Comparison of ENCODE assay signal across 8 cellular contexts in the genomic region with DNA sequence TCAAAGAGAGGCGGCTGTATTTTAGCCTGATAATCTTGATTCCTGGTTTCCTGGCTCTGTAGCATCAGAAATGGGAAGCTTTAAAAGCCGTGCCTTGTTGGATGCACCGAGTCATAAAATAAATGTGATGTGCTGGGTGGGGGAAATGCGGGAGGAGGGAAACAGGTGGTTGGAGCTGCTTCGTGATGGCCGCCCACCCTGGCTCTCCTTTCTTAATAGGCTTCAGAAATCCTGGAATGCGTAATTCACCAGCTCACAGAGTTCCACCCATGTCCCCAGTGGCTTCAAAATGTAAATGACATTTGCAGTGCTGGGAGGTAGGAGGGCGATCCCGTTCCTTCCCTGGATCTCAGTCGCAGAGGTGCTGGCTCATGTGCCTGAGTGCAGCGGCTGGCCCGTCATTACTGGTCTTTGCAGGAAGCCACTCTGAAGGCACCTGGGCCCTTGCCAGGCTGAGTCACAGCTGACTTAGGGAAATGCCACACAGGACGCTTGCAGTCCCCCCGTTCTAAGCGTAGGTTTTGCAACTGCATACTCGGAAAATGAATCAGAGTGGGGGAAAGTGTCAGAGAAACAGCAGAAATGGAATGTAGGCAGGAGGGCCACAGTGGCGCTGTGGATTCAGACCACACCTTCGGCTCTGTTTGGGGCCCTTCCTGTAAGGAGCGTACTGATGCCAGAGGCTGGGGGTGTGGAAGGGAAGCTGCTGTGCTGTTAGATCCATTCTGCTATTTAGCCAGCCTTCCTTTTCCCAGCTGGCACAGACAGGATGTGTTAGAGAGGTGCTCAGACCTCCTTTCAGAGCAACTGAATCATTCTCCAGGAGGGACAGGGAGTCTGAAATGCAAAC. TPM values are rescaled to one million over a fixed set of nuclear protein-coding genes. Genes with fewer than 3 reads are reported as not detected.
A peak's percentile ranks its signal among the peaks of the same experiment; 100 is the strongest.
DNase-seq lines count a peak whose midpoint lies in the region; ATAC-seq and TF ChIP-seq lines count a peak whose summit lies in the region.

No MANE protein-coding gene starts in this region.

- intact Hi-C loops in PC-3 (cut with micrococcal nuclease), result loop anchor here (1.0 to 10.0 kb wide), 8 partner anchors 14 to 200 kb away; no protein-coding TSS in a partner anchor

- no peak overlapping the region for H3K27ac Mint-ChIP-seq in neural progenitor cell

- no peaks in the 10 kb centered on the region for H3K9me3 ChIP-seq in PC-3 (ENCODE audit: low read length)
- no peaks in the 10 kb centered on the region for H3K9me3 ChIP-seq in neural progenitor cell (ENCODE audit: low read depth)
- H3K9me3 ChIP-seq in subcutaneous abdominal adipose tissue (ENCODE audit: control insufficient read depth in 5 of 5, low read length in 5 of 5), result no peaks in the 10 kb centered on the region

- peaks cover 70% of the 10 kb centered on the region for H3K4me1 ChIP-seq in PC-3 (ENCODE audit: insufficient read depth, low read length)
- H3K4me1 ChIP-seq in neural progenitor cell, result peaks cover 40% of the 10 kb centered on the region
- H3K4me1 ChIP-seq in subcutaneous abdominal adipose tissue (ENCODE audit: control insufficient read depth in 5 of 5, insufficient read depth in 5 of 5, low read length in 5 of 5), result peaks cover 20 to 48% (median 37%) of the 10 kb centered on the region in 5 donors

- TSS peak; percentile 90 for BruUV-seq in PC-3 (replicated peaks; lab: Mats Ljungman, UMichigan)

- peaks cover 11% of the 10 kb centered on the region for H3K27me3 Mint-ChIP-seq in neural progenitor cell (ENCODE audit: insufficient read depth, low read depth)

- H3K9me2 ChIP-seq in PC-3 (replicated peaks; ENCODE audit: low read length), result no peaks in the 10 kb centered on the region

- no peaks in the 10 kb centered on the region for H3K9me3 Mint-ChIP-seq in neural progenitor cell

- H3K4me2 ChIP-seq in PC-3 (ENCODE audit: low read length) (peak overlapping the region; percentile 87), neural progenitor cell (peak overlapping the region; percentile 19)

- H3K4me3 Mint-ChIP-seq in neural progenitor cell, result no peak overlapping the region

- TF ChIP-seq CTCF in AG09319 (IDR thresholded peaks at IDR 0.05; ENCODE audit: low read depth, low read length) (no peak; the same call in 1 of the 2 replicates), PC-3 (conservative IDR thresholded peaks at IDR 0.05; ENCODE audit: low read depth, low read length) (peak; percentile 20; the same call in 1 of the 2 replicates), fibroblast of mammary gland (conservative IDR thresholded peaks at IDR 0.05; ENCODE audit: control insufficient read depth, insufficient read depth, low read depth, low read length) (no peak), neural progenitor cell (IDR thresholded peaks at IDR 0.05) (no peak)

- peak overlapping the region; percentile 85 for H3K9ac ChIP-seq in PC-3 (ENCODE audit: low read length)
- H3K9ac ChIP-seq in neural progenitor cell, result no peak overlapping the region
- H3K9ac ChIP-seq in subcutaneous abdominal adipose tissue (ENCODE audit: low read length in 5 of 5), result peak overlapping the region; percentile 15 to 75 (median 60)

- peak; percentile 94 for DNase-seq in AG09319 (ENCODE audit: extremely low read depth, low read depth)
- DNase-seq in PC-3, result peak; percentile 100
- peak; percentile 41 for DNase-seq in activated T-helper 1 cell treated with Interleukin-2 at 50 U/mL for 16 hours (ENCODE audit: low read depth)
- peak; percentile 100 for DNase-seq in fibroblast of mammary gland (ENCODE audit: low read depth)
- DNase-seq in neural progenitor cell (ENCODE audit: low spot score), result peak; percentile 27

- H3K27me3 ChIP-seq in PC-3 (ENCODE audit: low read length) (no peaks in the 10 kb centered on the region), neural progenitor cell (no peaks in the 10 kb centered on the region), subcutaneous abdominal adipose tissue (ENCODE audit: control insufficient read depth in 5 of 5, insufficient read depth in 4 of 5, low read length in 5 of 5) (no peaks in the 10 kb centered on the region)

- H2AFZ ChIP-seq in PC-3 (ENCODE audit: low read length) (no peak overlapping the region), neural progenitor cell (replicated peaks) (no peak overlapping the region)

- H4K20me1 ChIP-seq in PC-3 (ENCODE audit: low read length) (no peaks in the 10 kb centered on the region), neural progenitor cell (ENCODE audit: low read depth) (peaks cover 94% of the 10 kb centered on the region)

- H3K36me3 ChIP-seq in PC-3 (ENCODE audit: low read depth, low read length) (0 out of 2 replicates have a peak, but pooled peaks cover 7% of the 10 kb centered on the region), neural progenitor cell (no peaks in the 10 kb centered on the region), subcutaneous abdominal adipose tissue (ENCODE audit: control insufficient read depth in 5 of 5, insufficient read depth in 5 of 5, low read length in 5 of 5) (no peaks in the 10 kb centered on the region)

- H3K79me2 ChIP-seq in PC-3 (ENCODE audit: low read length) (peaks cover 82% of the 10 kb centered on the region), neural progenitor cell (ENCODE audit: low read depth) (peaks cover 75% of the 10 kb centered on the region)

- CTCF ChIA-PET in PC-3 (lab: Charles Lee), result interaction anchor here (0.5 to 2.1 kb wide), 7 partner anchors 13 to 188 kb away, joined by 3 to 18 read pairs (median 5); no protein-coding TSS in a partner anchor

- H3K4me1 Mint-ChIP-seq in neural progenitor cell, result peaks cover 53% of the 10 kb centered on the region

- H3K27ac ChIP-seq in PC-3 (ENCODE audit: low read length) (peak overlapping the region; percentile 95), neural progenitor cell (no peak overlapping the region), subcutaneous abdominal adipose tissue (ENCODE audit: low read depth, low read length) (peak overlapping the region; percentile 89)

- H3K4me3 ChIP-seq in PC-3 (ENCODE audit: low read length) (peak overlapping the region; percentile 57), fibroblast of mammary gland (ENCODE audit: control insufficient read depth, low read depth, low read length) (peak overlapping the region; percentile 15), neural progenitor cell (no peak overlapping the region), subcutaneous abdominal adipose tissue (ENCODE audit: low read depth in 1 of 5, low read length in 5 of 5) (peak overlapping the region in 3 of 5 donors; percentile 32 to 48 (median 41))

- H3F3A ChIP-seq in PC-3 (ENCODE audit: low read length, unreplicated experiment) (peaks cover 24% of the 10 kb centered on the region), neural progenitor cell (ENCODE audit: low read depth) (peaks cover 5% of the 10 kb centered on the region)

- H3K36me3 Mint-ChIP-seq in neural progenitor cell, result no peaks in the 10 kb centered on the region

- ATAC-seq in GM19023 (IDR thresholded peaks at IDR 0.05; ENCODE audit: unreplicated experiment), result peak; percentile 59
- peak; percentile 44 for ATAC-seq in HG03469 (IDR thresholded peaks at IDR 0.05; ENCODE audit: unreplicated experiment)
- peak; percentile 86 for ATAC-seq in PC-3

- POLR2A ChIA-PET in PC-3 (lab: Charles Lee; ENCODE audit: unreplicated experiment), result interaction anchor here (0.5 to 1.8 kb wide), 11 partner anchors 12 to 546 kb away, joined by 3 to 17 read pairs (median 6); partner anchors contain the start of genes ABCB10 and GALNT2

RNA-seq across cellular contexts. Expression of gene GALNT2, which starts 37.6 kb away (rescaled TPM):
- 182 and 193 TPM in 2 replicates for total RNA-seq in PC-3 (2014; rRNA removed)
- total RNA-seq in neural progenitor cell (ENCODE audit: low replicate concordance), result 37.6 and 61.4 TPM in 2 replicates

Comparison
In these comparisons a context has a peak if more than half of its experiments do, and no peak if none do; other contexts are left out.
1. DNase-seq: peak in every context shown above with its lines; median percentile 100 in PC-3; 100 in fibroblast of mammary gland; 94 in AG09319; 41 in activated T-helper 1 cell treated with Interleukin-2 at 50 U/mL for 16 hours; 27 in neural progenitor cell.